8 cellular contexts compared by ENCODE assay signal in genomic region chr1:36156329-36157114, GRCh38. TPM values are rescaled to one million over a fixed set of nuclear protein-coding genes. Genes with fewer than 3 reads are reported as not detected.
DNase-seq lines count a peak whose midpoint lies in the region; FAIRE-seq and TF ChIP-seq lines count a peak whose summit lies in the region.

No MANE protein-coding gene starts in this region.

- peak overlapping the region; percentile 12 for H2AFZ ChIP-seq in ACC112 (ENCODE audit: low read length, unreplicated experiment)

- H3K4me3 ChIP-seq in ACC112 (ENCODE audit: low read depth, low read length) (peak overlapping the region; percentile 99), ascending aorta (peak overlapping the region; percentile 95 to 100)

- H3K36me3 ChIP-seq in ACC112 (ENCODE audit: insufficient read depth, low read length) = no peaks in the 10 kb centered on the region
- peaks cover 0 to 2% of the 10 kb centered on the region in 2 donors for H3K36me3 ChIP-seq in ascending aorta

- no peaks in the 10 kb centered on the region for H3K9me3 ChIP-seq in ascending aorta

- intact Hi-C loops in ascending aorta (cut with DNase I) = loop anchor here (2.0 to 10.0 kb wide), 2 partner anchors 32 to 228 kb away; partner anchors contain the start of gene STK40

- H3K79me2 ChIP-seq in ACC112 (ENCODE audit: control insufficient read depth, insufficient read depth, low read length, unreplicated experiment) = peaks cover 61% of the 10 kb centered on the region

- no peak for DNase-seq in GM18507 (ENCODE audit: extremely low spot score, insufficient read length, low read depth)
- DNase-seq in Kasumi-1 (lab: John Stamatoyannopoulos, UW) = peak; percentile 50 to 51
- peak; percentile 48 for DNase-seq in T follicular helper cell (ENCODE audit: low read depth)
- DNase-seq in ascending aorta (ENCODE audit: low spot score in 2 of 2) = peak in 1 of 2 donors; percentile 82
- DNase-seq in hypothalamus (lab: John Stamatoyannopoulos, UW) = peak in 50 of 51 donors; percentile 31 to 91 (median 74)
- peak; percentile 90 for DNase-seq in retina
- no peak for DNase-seq in epidermal melanocyte (ENCODE audit: insufficient read length, low spot score)

- peak; percentile 75 for FAIRE-seq in GM18507 (lab: Jason Lieb, UNC)

- H3K4me1 ChIP-seq in ACC112 (ENCODE audit: control insufficient read depth, insufficient read depth, low read length, unreplicated experiment) (peaks cover 51% of the 10 kb centered on the region), ascending aorta (peaks cover 37 to 49% of the 10 kb centered on the region in 2 donors)

- TF ChIP-seq CTCF in ascending aorta (IDR thresholded peaks at IDR 0.05) = no peak

- H3K27ac ChIP-seq in ACC112 (ENCODE audit: low read depth, low read length) (peak overlapping the region; percentile 79), ascending aorta (peak overlapping the region; percentile 98 to 100)

- H3K27me3 ChIP-seq in ACC112 (ENCODE audit: insufficient read depth, low read length) (no peaks in the 10 kb centered on the region), ascending aorta (no peaks in the 10 kb centered on the region)

RNA-seq across cellular contexts. Expression of gene MAP7D1, which starts 0.6 kb away (rescaled TPM):
- total RNA-seq in ascending aorta = 209 TPM

RNA-seq across cellular contexts. Expression of gene TRAPPC3, which starts 7.2 kb away (rescaled TPM):
- total RNA-seq in ascending aorta = 52.0 TPM

RNA-seq across cellular contexts. Expression of gene COL8A2, which starts 31.5 kb away (rescaled TPM):
- 41.7 TPM for total RNA-seq in ascending aorta

Comparison
In these comparisons a context has a peak if more than half of its experiments do, and no peak if none do; other contexts are left out.
1. DNase-seq: peak in Kasumi-1 (2 of 2), T follicular helper cell (single experiment), hypothalamus (50 of 51) and retina (single experiment); none in GM18507 (single experiment) and epidermal melanocyte (single experiment).